ENCODE assay signal across 9 cellular contexts in genomic region chr4:139938414-139938813, GRCh38.
"Had no signal": no experiment of that assay in that cellular context is flagged by ENCODE, and none has a peak within 500 bp of the region (broad histone marks: within the 10 kb centered on the region; RNA-seq: fewer than 3 reads in every experiment).

No MANE protein-coding gene starts in this region.

- H3K9ac ChIP-seq: GM23248 had no signal

- H3K9me3 Mint-ChIP-seq: GM23338, H9, HFFc6 had no signal

- H3K27ac Mint-ChIP-seq: GM23338, H9, HFFc6 had no signal

- H3K4me2 ChIP-seq: GM23338 had no signal

- H3K36me3 ChIP-seq: HAP-1 had no signal

- DNase-seq: GM23248, GOT3, H7, H9, HCEC 1CT, HFFc6 had no signal

- H3K27ac ChIP-seq: GM23248 had no signal

- H2AFZ ChIP-seq: GM23248, GM23338 had no signal

- H3K9me3 ChIP-seq: HAP-1 had no signal

- H3K4me3 Mint-ChIP-seq: GM23338, H9, HFFc6 had no signal

- ATAC-seq: GM23338, HCT116 had no signal

- H3K4me3 ChIP-seq: GM23248, GM23338, HAP-1 had no signal
